Comparison of ENCODE assay signal across 8 cellular contexts in genomic region chr12:103964805-103965204, GRCh38. TPM values are rescaled to one million over a fixed set of nuclear protein-coding genes. Genes with fewer than 3 reads are reported as not detected.
DNase-seq lines count a peak whose midpoint lies in the region; ATAC-seq and TF ChIP-seq lines count a peak whose summit lies in the region.

No MANE protein-coding gene starts in this region.

- peak overlapping the region; percentile 97 for H3K27ac Mint-ChIP-seq in stimulated activated naive CD8-positive, alpha-beta T cell treated with anti-CD3 and anti-CD28 coated beads, Interleukin-15, Interleukin-2, amounts not matched to agents 100 ng/mL and 50 ng/mL, for 24 hours
- peak overlapping the region; percentile 99 for H3K27ac Mint-ChIP-seq in chondrocyte (ENCODE audit: unreplicated experiment)

- peaks cover 3 to 7% of the 10 kb centered on the region in 2 donors for H3K36me3 ChIP-seq in mucosa of rectum (ENCODE audit: control insufficient read depth in 2 of 2, insufficient read depth in 2 of 2, low read length in 2 of 2)

- peak overlapping the region; percentile 91 to 100 for H3K9ac ChIP-seq in mucosa of rectum (ENCODE audit: low read depth in 1 of 2, low read length in 2 of 2)

- no peak for ATAC-seq in stimulated activated naive CD8-positive, alpha-beta T cell treated with anti-CD3 and anti-CD28 coated beads, Interleukin-15, Interleukin-2, amounts not matched to agents 100 U/mL and 50 U/mL, for 24 hours
- ATAC-seq in left lobe of liver, result no peak
- ATAC-seq in HG03571 (IDR thresholded peaks at IDR 0.05; ENCODE audit: unreplicated experiment), result no peak
- no peak for ATAC-seq in HG02884 (IDR thresholded peaks at IDR 0.05; ENCODE audit: unreplicated experiment)

- no peaks in the 10 kb centered on the region for H3K9me3 ChIP-seq in mucosa of rectum (ENCODE audit: control insufficient read depth in 2 of 2, low read length in 2 of 2)

- no peak for DNase-seq in stimulated activated naive CD8-positive, alpha-beta T cell treated with anti-CD3 and anti-CD28 coated beads, Interleukin-15, Interleukin-2, amounts not matched to agents 100 U/mL and 50 U/mL, for 24 hours
- DNase-seq in chondrocyte (ENCODE audit: low spot score) (no peak), left lobe of liver (ENCODE audit: low spot score) (no peak), NCI-H1694 treated with DMSO at 0.1 percent for 48 hours (lab: John Stamatoyannopoulos, UW) (no peak)

- peaks cover 9 to 13% of the 10 kb centered on the region in 2 donors for H3K4me1 ChIP-seq in mucosa of rectum (ENCODE audit: control insufficient read depth in 2 of 2, insufficient read depth in 2 of 2, low read length in 2 of 2)

- H3K4me3 Mint-ChIP-seq in stimulated activated naive CD8-positive, alpha-beta T cell treated with anti-CD3 and anti-CD28 coated beads, Interleukin-15, Interleukin-2, amounts not matched to agents 100 ng/mL and 50 ng/mL, for 24 hours, result peak overlapping the region; percentile 98
- H3K4me3 Mint-ChIP-seq in chondrocyte (ENCODE audit: unreplicated experiment), result peak overlapping the region; percentile 97

- no peaks in the 10 kb centered on the region for H3K9me3 Mint-ChIP-seq in stimulated activated naive CD8-positive, alpha-beta T cell treated with anti-CD3 and anti-CD28 coated beads, Interleukin-15, Interleukin-2, amounts not matched to agents 100 ng/mL and 50 ng/mL, for 24 hours
- H3K9me3 Mint-ChIP-seq in chondrocyte (ENCODE audit: low read depth), result no peaks in the 10 kb centered on the region

- H3K27me3 Mint-ChIP-seq in stimulated activated naive CD8-positive, alpha-beta T cell treated with anti-CD3 and anti-CD28 coated beads, Interleukin-15, Interleukin-2, amounts not matched to agents 100 ng/mL and 50 ng/mL, for 24 hours, result no peaks in the 10 kb centered on the region
- H3K27me3 Mint-ChIP-seq in chondrocyte (ENCODE audit: low read depth), result no peaks in the 10 kb centered on the region

- no peaks in the 10 kb centered on the region for H3K27me3 ChIP-seq in mucosa of rectum (ENCODE audit: control insufficient read depth in 2 of 2, insufficient read depth in 2 of 2, low read length in 2 of 2)

- H3K27ac ChIP-seq in mucosa of rectum (ENCODE audit: low read depth in 2 of 2, low read length in 2 of 2), result peak overlapping the region; percentile 93 to 96

- H3K4me3 ChIP-seq in mucosa of rectum (ENCODE audit: low read length in 2 of 2), result peak overlapping the region; percentile 100

- H3K4me1 Mint-ChIP-seq in stimulated activated naive CD8-positive, alpha-beta T cell treated with anti-CD3 and anti-CD28 coated beads, Interleukin-15, Interleukin-2, amounts not matched to agents 100 ng/mL and 50 ng/mL, for 24 hours (ENCODE audit: low read depth), result peaks cover 61% of the 10 kb centered on the region
- H3K4me1 Mint-ChIP-seq in chondrocyte (ENCODE audit: low read depth), result peaks cover 59% of the 10 kb centered on the region

- H3K36me3 Mint-ChIP-seq in stimulated activated naive CD8-positive, alpha-beta T cell treated with anti-CD3 and anti-CD28 coated beads, Interleukin-15, Interleukin-2, amounts not matched to agents 100 ng/mL and 50 ng/mL, for 24 hours (ENCODE audit: low read depth), result peaks cover 30% of the 10 kb centered on the region
- peaks cover 4% of the 10 kb centered on the region for H3K36me3 Mint-ChIP-seq in chondrocyte (ENCODE audit: low read depth)

- no peak for TF ChIP-seq CTCF in chondrocyte (IDR thresholded peaks at IDR 0.05)

RNA-seq across cellular contexts. Expression of gene TDG, which starts 0.9 kb away (rescaled TPM):
- total RNA-seq in chondrocyte (39.3 to 49.5 TPM (median 44.0 TPM) in 3 replicates), left lobe of liver (7.0 TPM)

RNA-seq across cellular contexts. Expression of gene HSP90B1, which starts 34.6 kb away (rescaled TPM):
- total RNA-seq in chondrocyte (754 to 1,782 TPM (median 760 TPM) in 3 replicates), left lobe of liver (617 TPM)
